Comparison of ENCODE assay signal across 7 cellular contexts in genomic region chr2:187230088-187230487, GRCh38.
"Had no signal": no experiment of that assay in that cellular context is flagged by ENCODE, and none has a peak within 500 bp of the region (broad histone marks: within the 10 kb centered on the region; RNA-seq: fewer than 3 reads in every experiment).

No MANE protein-coding gene starts in this region.

- H3K4me3 Mint-ChIP-seq: HFFc6 had no signal

- H3K4me3 ChIP-seq: HAP-1 had no signal

- H3K27ac Mint-ChIP-seq: HFFc6 had no signal

- H3K4me2 ChIP-seq: KMS-11 had no signal

- H3K36me3 ChIP-seq: HAP-1 had no signal

- H3K27ac ChIP-seq: KMS-11 had no signal

- DNase-seq: GOT3, H7, HFFc6, IMR-90 had no signal

- H3K9me3 Mint-ChIP-seq: HFFc6 had no signal

- ATAC-seq: HCT116 had no signal
